Comparison of ENCODE assay signal across 16 cellular contexts in genomic region chr1:245213066-245213465, GRCh38. TPM values are rescaled to one million over a fixed set of nuclear protein-coding genes. Genes with fewer than 3 reads are reported as not detected.
DNase-seq lines count a peak whose midpoint lies in the region; TF ChIP-seq lines count a peak whose summit lies in the region.
"Had no signal": no experiment of that assay in that cellular context is flagged by ENCODE, and none has a peak within 500 bp of the region (broad histone marks: within the 10 kb centered on the region; RNA-seq: fewer than 3 reads in every experiment).

No MANE protein-coding gene starts in this region.

- TF ChIP-seq CTCF in GM13976 (IDR thresholded peaks at IDR 0.05; ENCODE audit: borderline replicate concordance, control extremely low read depth, extremely low read depth, insufficient read depth, missing control alignments) = no peak

- in situ Hi-C loops in GM13976 (cut with MboI; ENCODE audit: low sequenced_read_pairs, unreplicated experiment) = no loop called here

- peak in 2 of 3 experiments; percentile 19 to 65 for DNase-seq in NCI-H1417 (lab: John Stamatoyannopoulos, UW)
- DNase-seq in NCI-H1417 treated with DMSO at 0.1 percent for 48 hours (lab: John Stamatoyannopoulos, UW) = no peak
- peak; percentile 83 for DNase-seq in NCI-H2227 (lab: John Stamatoyannopoulos, UW; ENCODE audit: unreplicated experiment)
- DNase-seq in cerebellum (ENCODE audit: low spot score) = peak; percentile 42
- peak; percentile 70 for DNase-seq in retina
- no peak for DNase-seq in GM13976 (ENCODE audit: low spot score)
- DNase-seq in stimulated activated CD4-positive, alpha-beta T cell treated with anti-CD3 and anti-CD28 coated beads, Interleukin-4, amount 100 ng/mL, for 4 hours = no peak
- no peak for DNase-seq in HEK293T (ENCODE audit: extremely low spot score)
- DNase-seq: AML-193; DMS79; HCEC 1CT; MV-4-11; NCI-H1436 treated with DMSO at 0.1 percent for 48 hours; NCI-H2081; NCI-H526 treated with DMSO at 0.1 percent for 48 hours; NK-92 treated with Interleukin-12 subunit alpha and Interleukin-12 subunit beta, amount 100 ng/mL, for 24 hours had no signal

- CTCF ChIA-PET in HEK293T (lab: Yijun Ruan, JAX) = no interaction called here

- POLR2A ChIA-PET in HEK293T (lab: Yijun Ruan, JAX) = no interaction called here

TF ChIP-seq in HEK293T, 16 proteins besides CTCF, POLR2A, EP300 and RAD21:
- TF ChIP-seq NFRKB (IDR thresholded peaks at IDR 0.05) = no peak
- TF ChIP-seq TARDBP (IDR thresholded peaks at IDR 0.05) = no peak
- TF ChIP-seq LEF1 (IDR thresholded peaks at IDR 0.05; ENCODE audit: borderline replicate concordance) = no peak
- no peak for TF ChIP-seq FOXM1 (IDR thresholded peaks at IDR 0.05; ENCODE audit: borderline replicate concordance)
- no peak for TF ChIP-seq ELF4 (IDR thresholded peaks at IDR 0.05)
- no peak for TF ChIP-seq L3MBTL2 (conservative IDR thresholded peaks at IDR 0.05)
- TF ChIP-seq CTBP1 (IDR thresholded peaks at IDR 0.05; ENCODE audit: borderline replicate concordance) = no peak
- no peak for TF ChIP-seq BHLHE40 (IDR thresholded peaks at IDR 0.05; ENCODE audit: borderline replicate concordance)
- no peak for TF ChIP-seq ARNT (IDR thresholded peaks at IDR 0.05)
- TF ChIP-seq, protein P1, sequence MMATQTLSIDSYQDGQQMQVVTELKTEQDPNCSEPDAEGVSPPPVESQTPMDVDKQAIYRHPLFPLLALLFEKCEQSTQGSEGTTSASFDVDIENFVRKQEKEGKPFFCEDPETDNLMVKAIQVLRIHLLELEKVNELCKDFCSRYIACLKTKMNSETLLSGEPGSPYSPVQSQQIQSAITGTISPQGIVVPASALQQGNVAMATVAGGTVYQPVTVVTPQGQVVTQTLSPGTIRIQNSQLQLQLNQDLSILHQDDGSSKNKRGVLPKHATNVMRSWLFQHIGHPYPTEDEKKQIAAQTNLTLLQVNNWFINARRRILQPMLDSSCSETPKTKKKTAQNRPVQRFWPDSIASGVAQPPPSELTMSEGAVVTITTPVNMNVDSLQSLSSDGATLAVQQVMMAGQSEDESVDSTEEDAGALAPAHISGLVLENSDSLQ (IDR thresholded peaks at IDR 0.05) = no peak
- no peak for TF ChIP-seq SUZ12 (IDR thresholded peaks at IDR 0.05)
- no peak for TF ChIP-seq HDGF (IDR thresholded peaks at IDR 0.05; ENCODE audit: borderline replicate concordance)
- no peak for TF ChIP-seq SP1 (IDR thresholded peaks at IDR 0.05)
- TF ChIP-seq FOXA1 (IDR thresholded peaks at IDR 0.05) = no peak
- no peak for TF ChIP-seq FOXK2 (IDR thresholded peaks at IDR 0.05)
- TF ChIP-seq ZNF384 (IDR thresholded peaks at IDR 0.05) = no peak
TF ChIP-seq in HEK293T: peak in this region for 0.

RNA-seq across cellular contexts. Expression of gene KIF26B, which starts 58.3 kb away (rescaled TPM):
- total RNA-seq in cerebellum = 22.0 TPM

Comparison
In these comparisons a context has a peak if more than half of its experiments do, and no peak if none do; other contexts are left out.
1. DNase-seq: peak in NCI-H1417 (2 of 3), NCI-H2227 (single experiment), cerebellum (single experiment) and retina (single experiment); none in NCI-H1417 treated with DMSO at 0.1 percent for 48 hours (single experiment), GM13976 (single experiment), stimulated activated CD4-positive, alpha-beta T cell treated with anti-CD3 and anti-CD28 coated beads, Interleukin-4, amount 100 ng/mL, for 4 hours (0 of 2) and HEK293T (single experiment).